ENCODE assay signal across 1 cellular context in genomic region chr22:37568448-37569008, GRCh38.
A peak's percentile ranks its signal among the peaks of the same experiment; 100 is the strongest.
TF ChIP-seq lines count a peak whose summit lies in the region.

No MANE protein-coding gene starts in this region.

TF ChIP-seq in WTC11, 78 proteins besides CTCF, POLR2A, EP300 and RAD21:
- TF ChIP-seq FOXP4 (CRISPR knock-in tag; IDR thresholded peaks at IDR 0.05) (peak; percentile 23; the same call in 1 of the 2 replicates), NR3C1 (CRISPR knock-in tag; conservative IDR thresholded peaks at IDR 0.05; ENCODE audit: low read depth) (no peak)
